8 cellular contexts compared by ENCODE assay signal in the genomic region with DNA sequence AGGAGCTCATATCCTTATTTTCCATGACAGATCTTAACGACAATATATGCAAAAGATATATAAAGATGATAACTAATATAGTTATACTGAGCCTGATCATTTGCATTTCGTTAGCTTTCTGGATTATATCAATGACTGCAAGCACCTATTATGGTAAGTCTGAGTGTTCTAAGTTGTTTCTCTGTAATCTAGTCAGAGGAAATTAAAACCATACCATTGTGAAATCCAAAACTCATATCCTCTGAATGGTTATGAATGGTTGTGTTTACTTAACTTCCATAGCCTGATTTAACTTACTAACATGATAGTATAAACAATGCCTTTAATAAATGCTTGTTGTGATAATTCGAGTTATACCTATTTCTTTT. TPM values are rescaled to one million over a fixed set of nuclear protein-coding genes. Genes with fewer than 3 reads are reported as not detected.
DNase-seq lines count a peak whose midpoint lies in the region; ATAC-seq and TF ChIP-seq lines count a peak whose summit lies in the region.

No MANE protein-coding gene starts in this region.

- H3K9ac ChIP-seq in colonic mucosa (ENCODE audit: low read depth in 2 of 2, low read length in 2 of 2), result peak overlapping the region; percentile 51 to 94

- H3K4me1 Mint-ChIP-seq in CD8-positive, alpha-beta T cell (ENCODE audit: low read depth), result peaks cover 45% of the 10 kb centered on the region
- peaks cover 7 to 18% of the 10 kb centered on the region in 2 donors for H3K4me1 Mint-ChIP-seq in natural killer cell treated with Interleukin-12 subunit alpha and Interleukin-12 subunit beta and Interleukin-15 and Interleukin-18, amount 100 ng/mL, for 72 hours (ENCODE audit: low read depth in 2 of 2)

- POLR2A ChIA-PET in CD8-positive, alpha-beta T cell (lab: Charles Lee), result interaction anchor here (1.5 to 5.4 kb wide), 9 partner anchors 9 to 153 kb away, joined by 4 to 135 read pairs (median 8); partner anchors contain the start of genes RAB21, TBC1D15, THAP2 and ZFC3H1

- TF ChIP-seq CTCF in CD8-positive, alpha-beta T cell (IDR thresholded peaks at IDR 0.05), result no peak
- TF ChIP-seq CTCF in colonic mucosa (IDR thresholded peaks at IDR 0.05), result no peak

- DNase-seq in CD8-positive, alpha-beta T cell, result no peak
- no peak for DNase-seq in MG63
- no peak for DNase-seq in colonic mucosa
- DNase-seq in natural killer cell treated with Interleukin-12 subunit alpha and Interleukin-12 subunit beta and Interleukin-15 and Interleukin-18, amount 100 ng/mL, for 72 hours (ENCODE audit: low spot score), result no peak
- DNase-seq in NCI-H187 (lab: John Stamatoyannopoulos, UW), result no peak

- no peak for ATAC-seq in CD8-positive, alpha-beta T cell
- ATAC-seq in natural killer cell treated with Interleukin-12 subunit alpha and Interleukin-12 subunit beta and Interleukin-15 and Interleukin-18, amount 100 ng/mL, for 72 hours, result peak; percentile 50 to 68
- ATAC-seq in HG03460 (IDR thresholded peaks at IDR 0.05; ENCODE audit: unreplicated experiment) (no peak), GM19463 (IDR thresholded peaks at IDR 0.05; ENCODE audit: unreplicated experiment) (no peak), HG03175 (IDR thresholded peaks at IDR 0.05; ENCODE audit: unreplicated experiment) (no peak)

- H3K36me3 ChIP-seq in CD8-positive, alpha-beta T cell (ENCODE audit: insufficient read depth, low read length), result no peaks in the 10 kb centered on the region
- H3K36me3 ChIP-seq in MG63 (no peaks in the 10 kb centered on the region), colonic mucosa (no peaks in the 10 kb centered on the region)

- peak overlapping the region; percentile 96 for H3K4me3 Mint-ChIP-seq in CD8-positive, alpha-beta T cell
- peak overlapping the region; percentile 88 for H3K4me3 Mint-ChIP-seq in natural killer cell treated with Interleukin-12 subunit alpha and Interleukin-12 subunit beta and Interleukin-15 and Interleukin-18, amount 100 ng/mL, for 72 hours

- H3K27ac Mint-ChIP-seq in CD8-positive, alpha-beta T cell, result peak overlapping the region; percentile 94
- peak overlapping the region; percentile 88 to 95 for H3K27ac Mint-ChIP-seq in natural killer cell treated with Interleukin-12 subunit alpha and Interleukin-12 subunit beta and Interleukin-15 and Interleukin-18, amount 100 ng/mL, for 72 hours

- intact Hi-C loops in CD8-positive, alpha-beta T cell (cut with DNase I, micrococcal nuclease), result loop anchor here (1.0 to 5.0 kb wide), 5 partner anchors 22 to 151 kb away; partner anchors contain the start of genes RAB21 (in 2 of the 2), TBC1D15 (in 2 of the 2), THAP2 (in 1 of the 2) and ZFC3H1 (in 1 of the 2)
- intact Hi-C loops in colonic mucosa (cut with DNase I), result loop anchor here (2.0 kb wide), 1 partner anchor 60 kb away; no protein-coding TSS in a partner anchor

- no peaks in the 10 kb centered on the region for H3K9me3 Mint-ChIP-seq in CD8-positive, alpha-beta T cell
- H3K9me3 Mint-ChIP-seq in natural killer cell treated with Interleukin-12 subunit alpha and Interleukin-12 subunit beta and Interleukin-15 and Interleukin-18, amount 100 ng/mL, for 72 hours, result no peaks in the 10 kb centered on the region

- H3K9me3 ChIP-seq in CD8-positive, alpha-beta T cell (ENCODE audit: low read length), result no peaks in the 10 kb centered on the region
- H3K9me3 ChIP-seq in MG63 (no peaks in the 10 kb centered on the region), colonic mucosa (no peaks in the 10 kb centered on the region)

- H3K4me1 ChIP-seq in CD8-positive, alpha-beta T cell (ENCODE audit: insufficient read depth, low read length), result peaks cover 33% of the 10 kb centered on the region
- H3K4me1 ChIP-seq in colonic mucosa, result peaks cover 7% of the 10 kb centered on the region

- H3K36me3 Mint-ChIP-seq in CD8-positive, alpha-beta T cell, result peaks cover 15% of the 10 kb centered on the region
- no peaks in the 10 kb centered on the region for H3K36me3 Mint-ChIP-seq in natural killer cell treated with Interleukin-12 subunit alpha and Interleukin-12 subunit beta and Interleukin-15 and Interleukin-18, amount 100 ng/mL, for 72 hours

- H3K27me3 ChIP-seq in CD8-positive, alpha-beta T cell (ENCODE audit: insufficient read depth, low read length), result no peaks in the 10 kb centered on the region
- H3K27me3 ChIP-seq in MG63 (no peaks in the 10 kb centered on the region), colonic mucosa (no peaks in the 10 kb centered on the region)

- H3K4me3 ChIP-seq in CD8-positive, alpha-beta T cell (ENCODE audit: low read depth, low read length), result peak overlapping the region; percentile 95
- peak overlapping the region; percentile 61 for H3K4me3 ChIP-seq in MG63
- H3K4me3 ChIP-seq in colonic mucosa, result peak overlapping the region; percentile 66

- no peaks in the 10 kb centered on the region for H3K27me3 Mint-ChIP-seq in CD8-positive, alpha-beta T cell (ENCODE audit: low read depth)
- no peaks in the 10 kb centered on the region for H3K27me3 Mint-ChIP-seq in natural killer cell treated with Interleukin-12 subunit alpha and Interleukin-12 subunit beta and Interleukin-15 and Interleukin-18, amount 100 ng/mL, for 72 hours

- peak overlapping the region; percentile 74 for H3K27ac ChIP-seq in CD8-positive, alpha-beta T cell (ENCODE audit: low read depth, low read length)
- H3K27ac ChIP-seq in colonic mucosa, result peak overlapping the region; percentile 92

- CTCF ChIA-PET in CD8-positive, alpha-beta T cell (lab: Charles Lee), result interaction anchor here (0.6 to 3.2 kb wide), 10 partner anchors 8 to 111 kb away, joined by 3 to 23 read pairs (median 4); partner anchors contain the start of gene THAP2

RNA-seq across cellular contexts. Expression of gene TMEM19, which starts 0.8 kb away (rescaled TPM):
- 10 to 100 TPM in 1 of 2 experiments, 1 to 10 TPM in 1; 8.8 to 10.0 TPM for total RNA-seq in CD8-positive, alpha-beta T cell
- 30.5 and 47.5 TPM in 2 replicates for total RNA-seq in MG63 (2014; rRNA removed; shearing (Covaris generic); ENCODE audit: low replicate concordance)
- total RNA-seq in colonic mucosa, result 10 to 100 TPM; 37.7 to 39.2 TPM
- 10 to 100 TPM; 13.4 to 24.8 TPM for total RNA-seq in natural killer cell treated with Interleukin-12 subunit alpha and Interleukin-12 subunit beta and Interleukin-15 and Interleukin-18, amount 100 ng/mL, for 72 hours

RNA-seq across cellular contexts. Expression of gene THAP2, which starts 22.5 kb away (rescaled TPM):
- total RNA-seq in CD8-positive, alpha-beta T cell, result 10 to 100 TPM; 22.3 to 23.7 TPM
- total RNA-seq in MG63 (2014; rRNA removed; shearing (Covaris generic); ENCODE audit: low replicate concordance), result 1.3 and 3.0 TPM in 2 replicates
- 1 to 10 TPM; 3.8 to 6.0 TPM for total RNA-seq in colonic mucosa
- 1 to 10 TPM; 5.2 to 9.2 TPM for total RNA-seq in natural killer cell treated with Interleukin-12 subunit alpha and Interleukin-12 subunit beta and Interleukin-15 and Interleukin-18, amount 100 ng/mL, for 72 hours

RNA-seq across cellular contexts. Expression of gene ZFC3H1, which starts 23.0 kb away (rescaled TPM):
- total RNA-seq in CD8-positive, alpha-beta T cell, result 100 to 1,000 TPM; 118 to 121 TPM
- 11.5 and 34.6 TPM in 2 replicates for total RNA-seq in MG63 (2014; rRNA removed; shearing (Covaris generic); ENCODE audit: low replicate concordance)
- 10 to 100 TPM; 37.8 to 38.8 TPM for total RNA-seq in colonic mucosa
- total RNA-seq in natural killer cell treated with Interleukin-12 subunit alpha and Interleukin-12 subunit beta and Interleukin-15 and Interleukin-18, amount 100 ng/mL, for 72 hours, result 100 to 1,000 TPM in 1 of 2 donors, 10 to 100 TPM in 1; 71.1 to 104 TPM

Comparison
In these comparisons a context has a peak if more than half of its experiments do, and no peak if none do; other contexts are left out.
1. ATAC-seq: peak in natural killer cell treated with Interleukin-12 subunit alpha and Interleukin-12 subunit beta and Interleukin-15 and Interleukin-18, amount 100 ng/mL, for 72 hours (2 of 2); none in CD8-positive, alpha-beta T cell (single experiment), HG03460 (single experiment), GM19463 (single experiment) and HG03175 (single experiment).
2. Peak in every context shown above with its lines, with median percentiles within 50 percentile points of each other: H3K4me3 ChIP-seq.